ENCODE assay signal across 1 cellular context in the genomic region with DNA sequence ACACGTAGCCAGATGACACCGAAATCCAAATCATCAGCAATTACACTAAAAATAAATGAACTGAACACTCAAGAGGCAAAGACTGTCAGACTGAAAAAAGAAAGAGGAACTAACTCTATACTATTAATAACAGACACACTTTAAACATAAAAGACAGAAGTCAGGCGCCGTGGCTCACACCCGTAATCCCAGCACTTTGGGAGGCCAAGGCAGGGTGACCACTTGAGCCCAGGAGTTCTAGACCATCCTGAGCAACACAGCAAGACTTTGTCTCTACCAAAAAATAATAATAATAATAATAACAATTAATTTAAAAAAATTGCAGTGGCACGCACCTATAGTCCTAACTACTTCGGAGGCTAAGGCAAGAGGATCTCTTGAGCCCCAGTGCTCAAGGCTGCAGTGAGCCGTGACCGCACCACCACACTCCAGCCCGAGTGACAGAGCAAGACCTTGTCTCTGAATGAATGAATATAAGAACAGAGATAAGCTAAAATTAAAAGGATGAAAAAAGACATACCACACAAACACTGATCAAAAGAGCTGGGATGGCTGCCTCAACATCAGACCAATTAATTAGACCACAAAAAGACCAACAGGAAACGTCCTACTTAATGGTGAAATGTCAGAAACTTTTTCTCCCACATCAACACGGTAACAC.
A peak's percentile ranks its signal among the peaks of the same experiment; 100 is the strongest.
TF ChIP-seq lines count a peak whose summit lies in the region.

No MANE protein-coding gene starts in this region.

TF ChIP-seq in GM12878, 131 proteins besides CTCF, POLR2A, EP300 and RAD21 (continued from another document):
- TF ChIP-seq, protein P1, sequence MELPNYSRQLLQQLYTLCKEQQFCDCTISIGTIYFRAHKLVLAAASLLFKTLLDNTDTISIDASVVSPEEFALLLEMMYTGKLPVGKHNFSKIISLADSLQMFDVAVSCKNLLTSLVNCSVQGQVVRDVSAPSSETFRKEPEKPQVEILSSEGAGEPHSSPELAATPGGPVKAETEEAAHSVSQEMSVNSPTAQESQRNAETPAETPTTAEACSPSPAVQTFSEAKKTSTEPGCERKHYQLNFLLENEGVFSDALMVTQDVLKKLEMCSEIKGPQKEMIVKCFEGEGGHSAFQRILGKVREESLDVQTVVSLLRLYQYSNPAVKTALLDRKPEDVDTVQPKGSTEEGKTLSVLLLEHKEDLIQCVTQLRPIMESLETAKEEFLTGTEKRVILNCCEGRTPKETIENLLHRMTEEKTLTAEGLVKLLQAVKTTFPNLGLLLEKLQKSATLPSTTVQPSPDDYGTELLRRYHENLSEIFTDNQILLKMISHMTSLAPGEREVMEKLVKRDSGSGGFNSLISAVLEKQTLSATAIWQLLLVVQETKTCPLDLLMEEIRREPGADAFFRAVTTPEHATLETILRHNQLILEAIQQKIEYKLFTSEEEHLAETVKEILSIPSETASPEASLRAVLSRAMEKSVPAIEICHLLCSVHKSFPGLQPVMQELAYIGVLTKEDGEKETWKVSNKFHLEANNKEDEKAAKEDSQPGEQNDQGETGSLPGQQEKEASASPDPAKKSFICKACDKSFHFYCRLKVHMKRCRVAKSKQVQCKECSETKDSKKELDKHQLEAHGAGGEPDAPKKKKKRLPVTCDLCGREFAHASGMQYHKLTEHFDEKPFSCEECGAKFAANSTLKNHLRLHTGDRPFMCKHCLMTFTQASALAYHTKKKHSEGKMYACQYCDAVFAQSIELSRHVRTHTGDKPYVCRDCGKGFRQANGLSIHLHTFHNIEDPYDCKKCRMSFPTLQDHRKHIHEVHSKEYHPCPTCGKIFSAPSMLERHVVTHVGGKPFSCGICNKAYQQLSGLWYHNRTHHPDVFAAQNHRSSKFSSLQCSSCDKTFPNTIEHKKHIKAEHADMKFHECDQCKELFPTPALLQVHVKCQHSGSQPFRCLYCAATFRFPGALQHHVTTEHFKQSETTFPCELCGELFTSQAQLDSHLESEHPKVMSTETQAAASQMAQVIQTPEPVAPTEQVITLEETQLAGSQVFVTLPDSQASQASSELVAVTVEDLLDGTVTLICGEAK (IDR thresholded peaks at IDR 0.05; ENCODE audit: borderline replicate concordance), result no peak
- TF ChIP-seq, protein P2, sequence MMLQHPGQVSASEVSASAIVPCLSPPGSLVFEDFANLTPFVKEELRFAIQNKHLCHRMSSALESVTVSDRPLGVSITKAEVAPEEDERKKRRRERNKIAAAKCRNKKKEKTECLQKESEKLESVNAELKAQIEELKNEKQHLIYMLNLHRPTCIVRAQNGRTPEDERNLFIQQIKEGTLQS (IDR thresholded peaks at IDR 0.05; ENCODE audit: borderline replicate concordance, extremely low read depth, low read depth, low read length), result no peak
- no peak for TF ChIP-seq SMARCA5 (IDR thresholded peaks at IDR 0.05)
- peak; percentile 84 for TF ChIP-seq DPF2 (IDR thresholded peaks at IDR 0.05)
- TF ChIP-seq HCFC1 (IDR thresholded peaks at IDR 0.05; ENCODE audit: low read length), result no peak
- peak; percentile 70; the same call in 1 of the 2 replicates for TF ChIP-seq FOXM1 (IDR thresholded peaks at IDR 0.05; ENCODE audit: low read depth, low read length)
- 0 out of 2 replicates have a peak, but pooled peaks have one; percentile 16 for TF ChIP-seq MYB (IDR thresholded peaks at IDR 0.05; ENCODE audit: borderline replicate concordance, low read depth, low read length)
- TF ChIP-seq LARP7 (IDR thresholded peaks at IDR 0.05), result no peak
- TF ChIP-seq NFIC (IDR thresholded peaks at IDR 0.05; ENCODE audit: low read depth, low read length), result peak; percentile 92
- TF ChIP-seq, protein P3, sequence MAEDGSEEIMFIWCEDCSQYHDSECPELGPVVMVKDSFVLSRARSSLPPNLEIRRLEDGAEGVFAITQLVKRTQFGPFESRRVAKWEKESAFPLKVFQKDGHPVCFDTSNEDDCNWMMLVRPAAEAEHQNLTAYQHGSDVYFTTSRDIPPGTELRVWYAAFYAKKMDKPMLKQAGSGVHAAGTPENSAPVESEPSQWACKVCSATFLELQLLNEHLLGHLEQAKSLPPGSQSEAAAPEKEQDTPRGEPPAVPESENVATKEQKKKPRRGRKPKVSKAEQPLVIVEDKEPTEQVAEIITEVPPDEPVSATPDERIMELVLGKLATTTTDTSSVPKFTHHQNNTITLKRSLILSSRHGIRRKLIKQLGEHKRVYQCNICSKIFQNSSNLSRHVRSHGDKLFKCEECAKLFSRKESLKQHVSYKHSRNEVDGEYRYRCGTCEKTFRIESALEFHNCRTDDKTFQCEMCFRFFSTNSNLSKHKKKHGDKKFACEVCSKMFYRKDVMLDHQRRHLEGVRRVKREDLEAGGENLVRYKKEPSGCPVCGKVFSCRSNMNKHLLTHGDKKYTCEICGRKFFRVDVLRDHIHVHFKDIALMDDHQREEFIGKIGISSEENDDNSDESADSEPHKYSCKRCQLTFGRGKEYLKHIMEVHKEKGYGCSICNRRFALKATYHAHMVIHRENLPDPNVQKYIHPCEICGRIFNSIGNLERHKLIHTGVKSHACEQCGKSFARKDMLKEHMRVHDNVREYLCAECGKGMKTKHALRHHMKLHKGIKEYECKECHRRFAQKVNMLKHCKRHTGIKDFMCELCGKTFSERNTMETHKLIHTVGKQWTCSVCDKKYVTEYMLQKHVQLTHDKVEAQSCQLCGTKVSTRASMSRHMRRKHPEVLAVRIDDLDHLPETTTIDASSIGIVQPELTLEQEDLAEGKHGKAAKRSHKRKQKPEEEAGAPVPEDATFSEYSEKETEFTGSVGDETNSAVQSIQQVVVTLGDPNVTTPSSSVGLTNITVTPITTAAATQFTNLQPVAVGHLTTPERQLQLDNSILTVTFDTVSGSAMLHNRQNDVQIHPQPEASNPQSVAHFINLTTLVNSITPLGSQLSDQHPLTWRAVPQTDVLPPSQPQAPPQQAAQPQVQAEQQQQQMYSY (CRISPR knock-in tag; IDR thresholded peaks at IDR 0.05), result no peak
- 0 out of 2 replicates have a peak, but pooled peaks have one; percentile 11 for TF ChIP-seq SREBF2 (IDR thresholded peaks at IDR 0.05; ENCODE audit: low read length)
- TF ChIP-seq CHD1 (IDR thresholded peaks at IDR 0.05; ENCODE audit: low read depth, low read length), result no peak; the same call in 1 of the 2 replicates
- no peak for TF ChIP-seq SUZ12 (IDR thresholded peaks at IDR 0.05; ENCODE audit: unreplicated experiment)
- TF ChIP-seq, protein P4, sequence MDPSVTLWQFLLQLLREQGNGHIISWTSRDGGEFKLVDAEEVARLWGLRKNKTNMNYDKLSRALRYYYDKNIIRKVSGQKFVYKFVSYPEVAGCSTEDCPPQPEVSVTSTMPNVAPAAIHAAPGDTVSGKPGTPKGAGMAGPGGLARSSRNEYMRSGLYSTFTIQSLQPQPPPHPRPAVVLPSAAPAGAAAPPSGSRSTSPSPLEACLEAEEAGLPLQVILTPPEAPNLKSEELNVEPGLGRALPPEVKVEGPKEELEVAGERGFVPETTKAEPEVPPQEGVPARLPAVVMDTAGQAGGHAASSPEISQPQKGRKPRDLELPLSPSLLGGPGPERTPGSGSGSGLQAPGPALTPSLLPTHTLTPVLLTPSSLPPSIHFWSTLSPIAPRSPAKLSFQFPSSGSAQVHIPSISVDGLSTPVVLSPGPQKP (IDR thresholded peaks at IDR 0.05; ENCODE audit: low read depth, low read length), result no peak
- 0 out of 2 replicates have a peak, but pooled peaks have one; percentile 28 for TF ChIP-seq ZBED1 (IDR thresholded peaks at IDR 0.05; ENCODE audit: borderline replicate concordance)
- TF ChIP-seq ZNF384 (IDR thresholded peaks at IDR 0.05; ENCODE audit: borderline replicate concordance, low read depth, low read length), result peak; percentile 37; the same call in 1 of the 2 replicates
- TF ChIP-seq BMI1 (IDR thresholded peaks at IDR 0.05; ENCODE audit: borderline replicate concordance), result peak; percentile 71; the same call in 1 of the 2 replicates
- no peak; the same call in 1 of the 2 replicates for TF ChIP-seq SREBF1 (IDR thresholded peaks at IDR 0.05; ENCODE audit: low read length)
- no peak for TF ChIP-seq NFXL1 (IDR thresholded peaks at IDR 0.05; ENCODE audit: borderline replicate concordance)
- TF ChIP-seq CREM (IDR thresholded peaks at IDR 0.05; ENCODE audit: low read depth), result peak; percentile 43; the same call in 1 of the 2 replicates
- TF ChIP-seq, protein P5, sequence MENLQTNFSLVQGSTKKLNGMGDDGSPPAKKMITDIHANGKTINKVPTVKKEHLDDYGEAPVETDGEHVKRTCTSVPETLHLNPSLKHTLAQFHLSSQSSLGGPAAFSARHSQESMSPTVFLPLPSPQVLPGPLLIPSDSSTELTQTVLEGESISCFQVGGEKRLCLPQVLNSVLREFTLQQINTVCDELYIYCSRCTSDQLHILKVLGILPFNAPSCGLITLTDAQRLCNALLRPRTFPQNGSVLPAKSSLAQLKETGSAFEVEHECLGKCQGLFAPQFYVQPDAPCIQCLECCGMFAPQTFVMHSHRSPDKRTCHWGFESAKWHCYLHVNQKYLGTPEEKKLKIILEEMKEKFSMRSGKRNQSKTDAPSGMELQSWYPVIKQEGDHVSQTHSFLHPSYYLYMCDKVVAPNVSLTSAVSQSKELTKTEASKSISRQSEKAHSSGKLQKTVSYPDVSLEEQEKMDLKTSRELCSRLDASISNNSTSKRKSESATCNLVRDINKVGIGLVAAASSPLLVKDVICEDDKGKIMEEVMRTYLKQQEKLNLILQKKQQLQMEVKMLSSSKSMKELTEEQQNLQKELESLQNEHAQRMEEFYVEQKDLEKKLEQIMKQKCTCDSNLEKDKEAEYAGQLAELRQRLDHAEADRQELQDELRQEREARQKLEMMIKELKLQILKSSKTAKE (IDR thresholded peaks at IDR 0.05; ENCODE audit: low read depth, poor library complexity, severe bottlenecking), result peak; percentile 95
- TF ChIP-seq, protein P6, sequence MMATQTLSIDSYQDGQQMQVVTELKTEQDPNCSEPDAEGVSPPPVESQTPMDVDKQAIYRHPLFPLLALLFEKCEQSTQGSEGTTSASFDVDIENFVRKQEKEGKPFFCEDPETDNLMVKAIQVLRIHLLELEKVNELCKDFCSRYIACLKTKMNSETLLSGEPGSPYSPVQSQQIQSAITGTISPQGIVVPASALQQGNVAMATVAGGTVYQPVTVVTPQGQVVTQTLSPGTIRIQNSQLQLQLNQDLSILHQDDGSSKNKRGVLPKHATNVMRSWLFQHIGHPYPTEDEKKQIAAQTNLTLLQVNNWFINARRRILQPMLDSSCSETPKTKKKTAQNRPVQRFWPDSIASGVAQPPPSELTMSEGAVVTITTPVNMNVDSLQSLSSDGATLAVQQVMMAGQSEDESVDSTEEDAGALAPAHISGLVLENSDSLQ (IDR thresholded peaks at IDR 0.05), result peak; percentile 79
